In genomic region chr7:37149019-37149814, GRCh38 we compare ENCODE assay signal across 11 cellular contexts.
A peak's percentile ranks its signal among the peaks of the same experiment; 100 is the strongest.
DNase-seq lines count a peak whose midpoint lies in the region; ATAC-seq and TF ChIP-seq lines count a peak whose summit lies in the region.
"Had no signal": no experiment of that assay in that cellular context is flagged by ENCODE, and none has a peak within 500 bp of the region (broad histone marks: within the 10 kb centered on the region; RNA-seq: fewer than 3 reads in every experiment).

No MANE protein-coding gene starts in this region.

- H3K36me3 ChIP-seq in body of pancreas (replicated peaks in 1 of 2; ENCODE audit: insufficient read depth in 1 of 2, low read depth in 2 of 2) (no peaks in the 10 kb centered on the region), neural progenitor cell (no peaks in the 10 kb centered on the region)

- H3K27ac Mint-ChIP-seq in stimulated activated naive CD8-positive, alpha-beta T cell treated with anti-CD3 and anti-CD28 coated beads, Interleukin-15, Interleukin-2, amounts not matched to agents 100 ng/mL and 50 ng/mL, for 24 hours = peak overlapping the region; percentile 17
- no peak overlapping the region for H3K27ac Mint-ChIP-seq in stimulated activated naive CD8-positive, alpha-beta T cell treated with anti-CD3 and anti-CD28 coated beads, Interleukin-15, amount 100 ng/mL, for 72 hours
- H3K27ac Mint-ChIP-seq in T-helper 17 cell = no peak overlapping the region
- H3K27ac Mint-ChIP-seq in neural progenitor cell = no peak overlapping the region

- H3K36me3 Mint-ChIP-seq in stimulated activated naive CD8-positive, alpha-beta T cell treated with anti-CD3 and anti-CD28 coated beads, Interleukin-15, Interleukin-2, amounts not matched to agents 100 ng/mL and 50 ng/mL, for 24 hours (ENCODE audit: low read depth) = peaks cover 54% of the 10 kb centered on the region
- H3K36me3 Mint-ChIP-seq in T-helper 17 cell (ENCODE audit: low read depth) (peaks cover 2% of the 10 kb centered on the region), neural progenitor cell (peaks cover 4% of the 10 kb centered on the region)

- no peak overlapping the region for H3K4me3 Mint-ChIP-seq in stimulated activated naive CD8-positive, alpha-beta T cell treated with anti-CD3 and anti-CD28 coated beads, Interleukin-15, Interleukin-2, amounts not matched to agents 100 ng/mL and 50 ng/mL, for 24 hours
- H3K4me3 Mint-ChIP-seq in stimulated activated naive CD8-positive, alpha-beta T cell treated with anti-CD3 and anti-CD28 coated beads, Interleukin-15, amount 100 ng/mL, for 72 hours = no peak overlapping the region
- H3K4me3 Mint-ChIP-seq in T-helper 17 cell = no peak overlapping the region
- H3K4me3 Mint-ChIP-seq in neural progenitor cell = no peak overlapping the region
- H3K4me3 Mint-ChIP-seq: central memory CD8-positive, alpha-beta T cell had no signal

- no peaks in the 10 kb centered on the region for H3K79me2 ChIP-seq in neural progenitor cell (ENCODE audit: low read depth)

- peaks cover 47% of the 10 kb centered on the region for H3K4me1 ChIP-seq in body of pancreas
- H3K4me1 ChIP-seq in neural progenitor cell = peaks cover 8% of the 10 kb centered on the region

- H3K4me2 ChIP-seq in neural progenitor cell = no peak overlapping the region

- no peak overlapping the region for H3K9ac ChIP-seq in neural progenitor cell

- H4K20me1 ChIP-seq in neural progenitor cell (ENCODE audit: low read depth) = no peaks in the 10 kb centered on the region

- no peak for TF ChIP-seq POLR2A in body of pancreas (IDR thresholded peaks at IDR 0.05)

- TF ChIP-seq CTCF in body of pancreas (IDR thresholded peaks at IDR 0.05) (no peak), neural progenitor cell (IDR thresholded peaks at IDR 0.05) (no peak)

- H3K4me1 Mint-ChIP-seq in stimulated activated naive CD8-positive, alpha-beta T cell treated with anti-CD3 and anti-CD28 coated beads, Interleukin-15, Interleukin-2, amounts not matched to agents 100 ng/mL and 50 ng/mL, for 24 hours (ENCODE audit: low read depth) = peaks cover under 1% of the 10 kb centered on the region
- H3K4me1 Mint-ChIP-seq in stimulated activated naive CD8-positive, alpha-beta T cell treated with anti-CD3 and anti-CD28 coated beads, Interleukin-15, amount 100 ng/mL, for 72 hours = peaks cover 4% of the 10 kb centered on the region
- H3K4me1 Mint-ChIP-seq in T-helper 17 cell (peaks cover 5% of the 10 kb centered on the region), neural progenitor cell (no peaks in the 10 kb centered on the region)

- no peaks in the 10 kb centered on the region for H3K9me3 Mint-ChIP-seq in stimulated activated naive CD8-positive, alpha-beta T cell treated with anti-CD3 and anti-CD28 coated beads, Interleukin-15, Interleukin-2, amounts not matched to agents 100 ng/mL and 50 ng/mL, for 24 hours
- peaks cover under 1 to 5% of the 10 kb centered on the region in 2 donors for H3K9me3 Mint-ChIP-seq in stimulated activated naive CD8-positive, alpha-beta T cell treated with anti-CD3 and anti-CD28 coated beads, Interleukin-15, amount 100 ng/mL, for 72 hours
- H3K9me3 Mint-ChIP-seq in neural progenitor cell = no peaks in the 10 kb centered on the region
- H3K9me3 Mint-ChIP-seq: central memory CD8-positive, alpha-beta T cell had no signal

- no peak overlapping the region for H2AFZ ChIP-seq in neural progenitor cell (replicated peaks)

- H3K9me3 ChIP-seq in body of pancreas = no peaks in the 10 kb centered on the region
- no peaks in the 10 kb centered on the region for H3K9me3 ChIP-seq in T-helper 17 cell (ENCODE audit: control insufficient read depth, low read length, poor library complexity, severe bottlenecking)
- no peaks in the 10 kb centered on the region for H3K9me3 ChIP-seq in neural progenitor cell (ENCODE audit: low read depth)

- no peaks in the 10 kb centered on the region for H3F3A ChIP-seq in neural progenitor cell (ENCODE audit: low read depth)

- DNase-seq in stimulated activated naive CD8-positive, alpha-beta T cell treated with anti-CD3 and anti-CD28 coated beads, Interleukin-15, amount 100 ng/mL, for 72 hours = no peak
- no peak for DNase-seq in body of pancreas
- no peak for DNase-seq in NCI-H1417 treated with DMSO at 0.1 percent for 48 hours (lab: John Stamatoyannopoulos, UW)
- no peak for DNase-seq in T-helper 17 cell
- DNase-seq in NCI-H226 = no peak
- no peak for DNase-seq in neural progenitor cell (ENCODE audit: low spot score)
- DNase-seq: activated CD4-positive, alpha-beta T cell treated with anti-CD3 and anti-CD28 coated beads for 1 hour; NCI-H1105 treated with DMSO at 0.1 percent for 48 hours had no signal

- no peak overlapping the region for H3K4me3 ChIP-seq in body of pancreas
- no peak overlapping the region for H3K4me3 ChIP-seq in neural progenitor cell

- no peak for ATAC-seq in stimulated activated naive CD8-positive, alpha-beta T cell treated with anti-CD3 and anti-CD28 coated beads, Interleukin-15, amount 100 ng/mL, for 72 hours
- ATAC-seq in HG03039 (IDR thresholded peaks at IDR 0.05; ENCODE audit: unreplicated experiment) = peak; percentile 73
- no peak for ATAC-seq in body of pancreas
- ATAC-seq in T-helper 17 cell = no peak

- H3K27me3 ChIP-seq in body of pancreas (no peaks in the 10 kb centered on the region), neural progenitor cell (no peaks in the 10 kb centered on the region)

- 11 to 36% methylated on average over 3 of the region's 3 CpGs for WGBS in body of pancreas, 2 donors

- H3K27me3 Mint-ChIP-seq in stimulated activated naive CD8-positive, alpha-beta T cell treated with anti-CD3 and anti-CD28 coated beads, Interleukin-15, Interleukin-2, amounts not matched to agents 100 ng/mL and 50 ng/mL, for 24 hours = no peaks in the 10 kb centered on the region
- H3K27me3 Mint-ChIP-seq in stimulated activated naive CD8-positive, alpha-beta T cell treated with anti-CD3 and anti-CD28 coated beads, Interleukin-15, amount 100 ng/mL, for 72 hours = no peaks in the 10 kb centered on the region
- H3K27me3 Mint-ChIP-seq in T-helper 17 cell (no peaks in the 10 kb centered on the region), neural progenitor cell (ENCODE audit: insufficient read depth, low read depth) (no peaks in the 10 kb centered on the region)
- H3K27me3 Mint-ChIP-seq: central memory CD8-positive, alpha-beta T cell had no signal

- intact Hi-C loops in body of pancreas (cut with DNase I) = no loop called here

- H3K27ac ChIP-seq in body of pancreas (peak overlapping the region; percentile 25 to 75 (median 57)), neural progenitor cell (no peak overlapping the region)
